1 cellular context compared by ENCODE assay signal in the genomic region with DNA sequence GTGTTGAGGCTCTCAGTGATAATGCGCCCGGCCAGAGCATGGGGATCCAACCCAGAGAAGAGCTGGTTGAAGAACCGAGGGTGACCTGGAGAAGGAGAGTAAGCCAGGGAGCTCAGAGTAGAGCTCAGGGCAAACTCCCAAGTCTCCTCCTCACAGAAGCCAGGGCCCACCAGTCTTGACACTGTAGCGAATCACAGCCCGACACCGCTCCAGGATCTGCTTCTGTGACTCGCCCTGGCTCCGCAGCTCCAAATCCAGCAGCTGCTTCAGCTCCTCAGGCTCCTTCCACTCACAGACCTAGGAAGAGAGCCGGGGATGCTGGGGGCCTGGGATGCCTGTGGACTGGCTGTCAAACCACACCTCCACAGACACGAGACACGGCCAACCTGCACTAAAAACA.
TF ChIP-seq lines count a peak whose summit lies in the region.

No MANE protein-coding gene starts in this region.

TF ChIP-seq in HEK293, 187 proteins besides CTCF, POLR2A, EP300 and RAD21 (continued from another document):
- TF ChIP-seq, protein P1, sequence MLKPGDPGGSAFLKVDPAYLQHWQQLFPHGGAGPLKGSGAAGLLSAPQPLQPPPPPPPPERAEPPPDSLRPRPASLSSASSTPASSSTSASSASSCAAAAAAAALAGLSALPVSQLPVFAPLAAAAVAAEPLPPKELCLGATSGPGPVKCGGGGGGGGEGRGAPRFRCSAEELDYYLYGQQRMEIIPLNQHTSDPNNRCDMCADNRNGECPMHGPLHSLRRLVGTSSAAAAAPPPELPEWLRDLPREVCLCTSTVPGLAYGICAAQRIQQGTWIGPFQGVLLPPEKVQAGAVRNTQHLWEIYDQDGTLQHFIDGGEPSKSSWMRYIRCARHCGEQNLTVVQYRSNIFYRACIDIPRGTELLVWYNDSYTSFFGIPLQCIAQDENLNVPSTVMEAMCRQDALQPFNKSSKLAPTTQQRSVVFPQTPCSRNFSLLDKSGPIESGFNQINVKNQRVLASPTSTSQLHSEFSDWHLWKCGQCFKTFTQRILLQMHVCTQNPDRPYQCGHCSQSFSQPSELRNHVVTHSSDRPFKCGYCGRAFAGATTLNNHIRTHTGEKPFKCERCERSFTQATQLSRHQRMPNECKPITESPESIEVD (tag by site-specific recombination; IDR thresholded peaks at IDR 0.05) = no peak
- TF ChIP-seq, protein P2, sequence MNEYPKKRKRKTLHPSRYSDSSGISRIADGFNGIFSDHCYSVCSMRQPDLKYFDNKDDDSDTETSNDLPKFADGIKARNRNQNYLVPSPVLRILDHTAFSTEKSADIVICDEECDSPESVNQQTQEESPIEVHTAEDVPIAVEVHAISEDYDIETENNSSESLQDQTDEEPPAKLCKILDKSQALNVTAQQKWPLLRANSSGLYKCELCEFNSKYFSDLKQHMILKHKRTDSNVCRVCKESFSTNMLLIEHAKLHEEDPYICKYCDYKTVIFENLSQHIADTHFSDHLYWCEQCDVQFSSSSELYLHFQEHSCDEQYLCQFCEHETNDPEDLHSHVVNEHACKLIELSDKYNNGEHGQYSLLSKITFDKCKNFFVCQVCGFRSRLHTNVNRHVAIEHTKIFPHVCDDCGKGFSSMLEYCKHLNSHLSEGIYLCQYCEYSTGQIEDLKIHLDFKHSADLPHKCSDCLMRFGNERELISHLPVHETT (tag by site-specific recombination; IDR thresholded peaks at IDR 0.05) = no peak
- TF ChIP-seq ZSCAN16 (tag by site-specific recombination; IDR thresholded peaks at IDR 0.05) (no peak), ZNF394 (tag by site-specific recombination; IDR thresholded peaks at IDR 0.05; ENCODE audit: borderline replicate concordance) (peak; percentile 69), ZBTB6 (tag by site-specific recombination; IDR thresholded peaks at IDR 0.05) (0 out of 2 replicates have a peak, but pooled peaks have one; percentile 30), ZFP69B (tag by site-specific recombination; IDR thresholded peaks at IDR 0.05) (0 out of 2 replicates have a peak, but pooled peaks have one; percentile 38), ZNF561 (tag by site-specific recombination; IDR thresholded peaks at IDR 0.05; ENCODE audit: borderline replicate concordance) (no peak)
- TF ChIP-seq, protein P3, sequence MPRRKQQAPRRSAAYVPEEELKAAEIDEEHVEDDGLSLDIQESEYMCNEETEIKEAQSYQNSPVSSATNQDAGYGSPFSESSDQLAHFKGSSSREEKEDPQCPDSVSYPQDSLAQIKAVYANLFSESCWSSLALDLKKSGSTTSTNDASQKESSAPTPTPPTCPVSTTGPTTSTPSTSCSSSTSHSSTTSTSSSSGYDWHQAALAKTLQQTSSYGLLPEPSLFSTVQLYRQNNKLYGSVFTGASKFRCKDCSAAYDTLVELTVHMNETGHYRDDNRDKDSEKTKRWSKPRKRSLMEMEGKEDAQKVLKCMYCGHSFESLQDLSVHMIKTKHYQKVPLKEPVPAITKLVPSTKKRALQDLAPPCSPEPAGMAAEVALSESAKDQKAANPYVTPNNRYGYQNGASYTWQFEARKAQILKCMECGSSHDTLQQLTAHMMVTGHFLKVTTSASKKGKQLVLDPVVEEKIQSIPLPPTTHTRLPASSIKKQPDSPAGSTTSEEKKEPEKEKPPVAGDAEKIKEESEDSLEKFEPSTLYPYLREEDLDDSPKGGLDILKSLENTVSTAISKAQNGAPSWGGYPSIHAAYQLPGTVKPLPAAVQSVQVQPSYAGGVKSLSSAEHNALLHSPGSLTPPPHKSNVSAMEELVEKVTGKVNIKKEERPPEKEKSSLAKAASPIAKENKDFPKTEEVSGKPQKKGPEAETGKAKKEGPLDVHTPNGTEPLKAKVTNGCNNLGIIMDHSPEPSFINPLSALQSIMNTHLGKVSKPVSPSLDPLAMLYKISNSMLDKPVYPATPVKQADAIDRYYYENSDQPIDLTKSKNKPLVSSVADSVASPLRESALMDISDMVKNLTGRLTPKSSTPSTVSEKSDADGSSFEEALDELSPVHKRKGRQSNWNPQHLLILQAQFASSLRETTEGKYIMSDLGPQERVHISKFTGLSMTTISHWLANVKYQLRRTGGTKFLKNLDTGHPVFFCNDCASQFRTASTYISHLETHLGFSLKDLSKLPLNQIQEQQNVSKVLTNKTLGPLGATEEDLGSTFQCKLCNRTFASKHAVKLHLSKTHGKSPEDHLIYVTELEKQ (tag by site-specific recombination; IDR thresholded peaks at IDR 0.05; ENCODE audit: borderline replicate concordance) = no peak
